8 cellular contexts compared by ENCODE assay signal in genomic region chr7:74101061-74101681, GRCh38. TPM values are rescaled to one million over a fixed set of nuclear protein-coding genes. Genes with fewer than 3 reads are reported as not detected.
DNase-seq lines count a peak whose midpoint lies in the region; ATAC-seq, FAIRE-seq and TF ChIP-seq lines count a peak whose summit lies in the region.

No MANE protein-coding gene starts in this region.

- peak; percentile 84 for ATAC-seq in GM18873 (IDR thresholded peaks at IDR 0.05; ENCODE audit: low FRiP score, unreplicated experiment)
- peak; percentile 88 for ATAC-seq in HG02798 (IDR thresholded peaks at IDR 0.05; ENCODE audit: poor library complexity, unreplicated experiment)
- ATAC-seq in psoas muscle, result peak in 2 of 4 donors; percentile 17 to 42
- no peak for ATAC-seq in activated naive CD4-positive, alpha-beta T cell treated with anti-CD3 and anti-CD28 coated beads, Interleukin-2, amount 50 U/mL, for 72 hours
- no peak for ATAC-seq in HepG2

- H3K27ac ChIP-seq in OCI-LY7 (ENCODE audit: low read depth, low read length, poor library complexity, severe bottlenecking), result peak overlapping the region; percentile 99
- H3K27ac ChIP-seq in psoas muscle, result no peak overlapping the region
- H3K27ac ChIP-seq in HepG2 (ENCODE audit: extremely low read length, insufficient read depth, low read length), result no peak overlapping the region

- peak overlapping the region; percentile 57 for H3K4me3 ChIP-seq in OCI-LY7 (ENCODE audit: low read depth, low read length, poor library complexity, severe bottlenecking)
- no peak overlapping the region for H3K4me3 ChIP-seq in psoas muscle
- H3K4me3 ChIP-seq in HepG2 (replicated peaks in 1 of 3; ENCODE audit: insufficient read depth in 1 of 3, low read depth in 2 of 3, low read length in 3 of 3), result no peak overlapping the region

- H3K9me3 ChIP-seq in OCI-LY7 (ENCODE audit: low read length) (peaks cover 18% of the 10 kb centered on the region; the same call in 1 of the 2 replicates), psoas muscle (no peaks in the 10 kb centered on the region), HepG2 (ENCODE audit: low read length) (no peaks in the 10 kb centered on the region)

- no peaks in the 10 kb centered on the region for H3K27me3 ChIP-seq in psoas muscle (ENCODE audit: insufficient read depth in 3 of 3, low read length in 2 of 3)
- H3K27me3 ChIP-seq in HepG2 (ENCODE audit: control insufficient read depth in 1 of 2, insufficient read depth in 2 of 2, low read length in 2 of 2), result no peaks in the 10 kb centered on the region

- CTCF ChIA-PET in OCI-LY7 (lab: Charles Lee; ENCODE audit: unreplicated experiment), result interaction anchor here (0.6 kb wide), 1 partner anchor 12 kb away, joined by 4 read pairs; no protein-coding TSS in a partner anchor
- CTCF ChIA-PET in HepG2 (lab: Yijun Ruan, JAX; ENCODE audit: low intra/inter-chr PET ratio, low total read pairs), result no interaction called here

- POLR2A ChIA-PET in OCI-LY7 (lab: Charles Lee) (interaction anchor here (0.5 to 1.9 kb wide), 8 partner anchors 10 to 366 kb away, joined by 3 to 13 read pairs (median 4); partner anchors contain the start of gene LIMK1), HepG2 (lab: Yijun Ruan, JAX) (no interaction called here)

- H3K4me1 ChIP-seq in OCI-LY7 (ENCODE audit: insufficient read depth, low read length, poor library complexity, severe bottlenecking) (peaks cover 54% of the 10 kb centered on the region), psoas muscle (peaks cover 5% of the 10 kb centered on the region), HepG2 (ENCODE audit: insufficient read depth, low read length) (no peaks in the 10 kb centered on the region)

- TF ChIP-seq POLR2A in HepG2 (IDR thresholded peaks at IDR 0.05; ENCODE audit: insufficient read depth in 1 of 2, low read depth in 2 of 2, low read length in 2 of 2), result no peak

- FAIRE-seq in HepG2 (lab: Jason Lieb, UNC), result no peak

- no peaks in the 10 kb centered on the region for H3K9me3 Mint-ChIP-seq in activated naive CD4-positive, alpha-beta T cell treated with anti-CD3 and anti-CD28 coated beads, Interleukin-2, amount 50 U/mL, for 72 hours

- TF ChIP-seq EP300 in HepG2 (IDR thresholded peaks at IDR 0.05; ENCODE audit: low read depth in 2 of 2, low read length in 2 of 2), result no peak
- no peak for TF ChIP-seq EP300 in HepG2 (CRISPR knock-in tag; IDR thresholded peaks at IDR 0.05; ENCODE audit: borderline replicate concordance)

- no peak overlapping the region for H3K9ac ChIP-seq in HepG2 (ENCODE audit: insufficient read depth, low read depth, low read length)

- H2AFZ ChIP-seq in OCI-LY7 (ENCODE audit: low read length) (no peak overlapping the region), HepG2 (ENCODE audit: low read length) (no peak overlapping the region)

- in situ Hi-C loops in HepG2 (cut with HindIII; ENCODE audit: extremely low pct_ligation_motif_present, low pct_unique_long_range_greater_than_20kb), result no loop called here

- H3K27ac Mint-ChIP-seq in activated naive CD4-positive, alpha-beta T cell treated with anti-CD3 and anti-CD28 coated beads, Interleukin-2, amount 50 U/mL, for 72 hours, result no peak overlapping the region

- H3K79me2 ChIP-seq in OCI-LY7 (ENCODE audit: insufficient read depth, low read depth, low read length) (peaks cover 14% of the 10 kb centered on the region; the same call in 1 of the 2 replicates), HepG2 (ENCODE audit: insufficient read depth, low read length) (no peaks in the 10 kb centered on the region)

- intact Hi-C loops in OCI-LY7 (cut with micrococcal nuclease; ENCODE audit: unreplicated experiment) (loop anchor here (1.0 to 5.0 kb wide), 4 partner anchors 18 to 366 kb away; partner anchors contain the start of genes EIF4H and LIMK1), psoas muscle (cut with DNase I) (no loop called here), HepG2 (cut with micrococcal nuclease; ENCODE audit: unreplicated experiment) (no loop called here)

- H3K36me3 ChIP-seq in OCI-LY7 (ENCODE audit: insufficient read depth, low read length), result peaks cover 84% of the 10 kb centered on the region
- H3K36me3 ChIP-seq in psoas muscle (ENCODE audit: insufficient read depth in 1 of 2, low read depth in 1 of 2), result peaks cover 3 to 95% of the 10 kb centered on the region in 2 donors
- H3K36me3 ChIP-seq in HepG2 (replicated peaks in 1 of 2; ENCODE audit: control insufficient read depth in 1 of 2, insufficient read depth in 2 of 2, low read length in 2 of 2), result peaks cover 0 to 20% of the 10 kb centered on the region in 2 experiments; a peak in 2 of 5 replicates

- H4K20me1 ChIP-seq in OCI-LY7 (ENCODE audit: insufficient read depth, low read length), result no peaks in the 10 kb centered on the region
- H4K20me1 ChIP-seq in HepG2 (ENCODE audit: insufficient read depth, low read length), result no peaks in the 10 kb centered on the region

- 58 to 67% (median 60%) methylated on average over 8 of the region's 8 CpGs for WGBS in psoas muscle, 3 donors
- 94% methylated on average over 8 of the region's 8 CpGs for WGBS in HepG2 (ENCODE audit: low lambda C conversion rate)

- H3K9me2 ChIP-seq in OCI-LY7 (ENCODE audit: insufficient read depth, low read length), result no peaks in the 10 kb centered on the region

- no peak for TF ChIP-seq CTCF in OCI-LY7 (conservative IDR thresholded peaks at IDR 0.05; ENCODE audit: low read length)
- no peak for TF ChIP-seq CTCF in psoas muscle (IDR thresholded peaks at IDR 0.05)
- no peak for TF ChIP-seq CTCF in HepG2 (CRISPR knock-in tag; IDR thresholded peaks at IDR 0.05)

- DNase-seq in OCI-LY7 (ENCODE audit: low spot score) (peak; percentile 97), psoas muscle (peak; percentile 38 to 66), HepG2 (ENCODE audit: low spot score) (no peak), SK-N-DZ (ENCODE audit: low spot score) (no peak)
- DNase-seq in activated naive CD4-positive, alpha-beta T cell treated with anti-CD3 and anti-CD28 coated beads, Interleukin-2, amount 50 U/mL, for 72 hours (ENCODE audit: low spot score in 2 of 2), result no peak
- DNase-seq in activated CD4-positive, CD25-positive, alpha-beta regulatory T cell treated with anti-CD3 and anti-CD28 coated beads, Interleukin-2, amount 50 U/mL, for 72 hours, result no peak

- H3K4me2 ChIP-seq in OCI-LY7 (ENCODE audit: low read length) (peak overlapping the region; percentile 77), HepG2 (ENCODE audit: low read depth, low read length) (no peak overlapping the region)

- H3K36me3 Mint-ChIP-seq in activated naive CD4-positive, alpha-beta T cell treated with anti-CD3 and anti-CD28 coated beads, Interleukin-2, amount 50 U/mL, for 72 hours, result peaks cover 9 to 11% of the 10 kb centered on the region in 2 donors

- BruUV-seq in OCI-LY7 (replicated peaks; lab: Mats Ljungman, UMichigan), result no TSS peak
- no TSS peak for BruUV-seq in HepG2 (replicated peaks; lab: Mats Ljungman, UMichigan)

- no peak for TF ChIP-seq RAD21 in HepG2 (CRISPR knock-in tag; IDR thresholded peaks at IDR 0.05)

TF ChIP-seq in HepG2, 621 proteins besides CTCF, POLR2A, EP300 and RAD21 (continues in another document):
- TF ChIP-seq NPAS2 (CRISPR knock-in tag; IDR thresholded peaks at IDR 0.05; ENCODE audit: borderline replicate concordance) (no peak), NFRKB (IDR thresholded peaks at IDR 0.05) (no peak), ZNF570 (CRISPR knock-in tag; IDR thresholded peaks at IDR 0.05; ENCODE audit: borderline replicate concordance) (no peak), MAFK (conservative IDR thresholded peaks at IDR 0.05 in 1 of 2, IDR thresholded peaks at IDR 0.05 in 1 of 2; ENCODE audit: low read length in 2 of 2) (no peak), MED13 (CRISPR knock-in tag; IDR thresholded peaks at IDR 0.05) (no peak), ZNF777 (CRISPR knock-in tag; IDR thresholded peaks at IDR 0.05) (no peak), NFE2L2 (IDR thresholded peaks at IDR 0.05; ENCODE audit: low read length) (no peak), NCOA2 (CRISPR knock-in tag; IDR thresholded peaks at IDR 0.05) (no peak)

RNA-seq across cellular contexts. Expression of gene LIMK1, which starts 17.6 kb away (rescaled TPM):
- total RNA-seq in OCI-LY7 (2014; rRNA removed; shearing (Covaris generic)), result 21.9 and 31.7 TPM in 2 replicates
- total RNA-seq in OCI-LY7 (2022) (59.7 and 67.3 TPM in 2 replicates), psoas muscle (10 to 100 TPM; 12.0 to 95.8 (median 35.9) TPM), HepG2 (2016; rRNA removed; fragmentation: Illumina TruSeq; extraction: Trizol) (8.2 and 8.9 TPM in 2 replicates)
- polyA plus RNA-seq in psoas muscle (10 to 100 TPM; 12.0 to 30.2 (median 13.8) TPM), HepG2 (2011; rRNA removed) (18.8 and 22.5 TPM in 2 replicates)
- total RNA-seq in activated naive CD4-positive, alpha-beta T cell treated with anti-CD3 and anti-CD28 coated beads, Interleukin-2, amount 50 U/mL, for 72 hours, result 10 to 100 TPM; 12.2 to 17.1 TPM
- total RNA-seq in HepG2 (2016; cell fraction: cytosol; rRNA removed; fragmentation: Illumina TruSeq; extraction: Trizol; ENCODE audit: low read depth), result 4.6 and 5.6 TPM in 2 replicates
- total RNA-seq in HepG2 (2016; cell fraction: insoluble cytoplasmic fraction; rRNA removed; fragmentation: Illumina TruSeq; extraction: Trizol), result 6.7 and 8.6 TPM in 2 replicates
- total RNA-seq in HepG2 (2016; cell fraction: membrane; rRNA removed; fragmentation: Illumina TruSeq; extraction: Trizol), result 16.3 and 16.4 TPM in 2 replicates
- 6.6 TPM in 2 replicates for total RNA-seq in HepG2 (2016; cell fraction: nucleus; rRNA removed; fragmentation: Illumina TruSeq; extraction: Trizol)
- 12.2 and 13.7 TPM in 2 replicates for polyA plus RNA-seq in HepG2 (2011; cell fraction: cytosol; rRNA removed)
- 28.7 and 31.1 TPM in 2 replicates for polyA plus RNA-seq in HepG2 (2011; cell fraction: nucleus; rRNA removed)
- 8.3 and 10.9 TPM in 2 replicates for polyA plus RNA-seq in HepG2 (2012)
- polyA plus RNA-seq in HepG2 (2016; cell fraction: cytosol; fragmentation: Illumina TruSeq; extraction: Trizol; ENCODE audit: low read depth), result 7.5 and 8.7 TPM in 2 replicates
- polyA plus RNA-seq in HepG2 (2016; cell fraction: insoluble cytoplasmic fraction; fragmentation: Illumina TruSeq; extraction: Trizol; ENCODE audit: low read depth), result 10.6 and 14.3 TPM in 2 replicates
- polyA plus RNA-seq in HepG2 (2016; cell fraction: membrane; fragmentation: Illumina TruSeq; extraction: Trizol; ENCODE audit: low read depth), result 18.8 and 20.9 TPM in 2 replicates
- polyA plus RNA-seq in HepG2 (2016; cell fraction: nucleus; fragmentation: Illumina TruSeq; extraction: Trizol; ENCODE audit: insufficient read depth, low read depth), result 14.4 and 15.5 TPM in 2 replicates
- 36.5 and 57.3 TPM in 2 replicates for polyA minus RNA-seq in HepG2 (2011; rRNA and poly(A)+ RNA removed; ENCODE audit: low replicate concordance)
- 10.0 and 11.6 TPM in 2 replicates for polyA minus RNA-seq in HepG2 (2011; cell fraction: cytosol; rRNA and poly(A)+ RNA removed)
- 4.1 and 4.8 TPM in 2 replicates for polyA minus RNA-seq in HepG2 (2011; cell fraction: nucleus; rRNA and poly(A)+ RNA removed)
- 16.3 and 21.9 TPM in 2 replicates for polyA plus RNA-seq in SK-N-DZ (2014; cell fraction: cytosol; rRNA removed)
- 17.3 and 18.2 TPM in 2 replicates for polyA plus RNA-seq in SK-N-DZ (2014; cell fraction: nucleus; rRNA removed)

Comparison
In these comparisons a context has a peak if more than half of its experiments do, and no peak if none do; other contexts are left out.
1. ATAC-seq: peak in GM18873 (single experiment) and HG02798 (single experiment); none in activated naive CD4-positive, alpha-beta T cell treated with anti-CD3 and anti-CD28 coated beads, Interleukin-2, amount 50 U/mL, for 72 hours (0 of 2) and HepG2 (single experiment).
2. DNase-seq: peak in OCI-LY7 (single experiment) and psoas muscle (2 of 2); none in activated naive CD4-positive, alpha-beta T cell treated with anti-CD3 and anti-CD28 coated beads, Interleukin-2, amount 50 U/mL, for 72 hours (0 of 2), HepG2 (single experiment), activated CD4-positive, CD25-positive, alpha-beta regulatory T cell treated with anti-CD3 and anti-CD28 coated beads, Interleukin-2, amount 50 U/mL, for 72 hours (single experiment) and SK-N-DZ (single experiment).